ENCODE assay signal across 1 cellular context in the genomic region with DNA sequence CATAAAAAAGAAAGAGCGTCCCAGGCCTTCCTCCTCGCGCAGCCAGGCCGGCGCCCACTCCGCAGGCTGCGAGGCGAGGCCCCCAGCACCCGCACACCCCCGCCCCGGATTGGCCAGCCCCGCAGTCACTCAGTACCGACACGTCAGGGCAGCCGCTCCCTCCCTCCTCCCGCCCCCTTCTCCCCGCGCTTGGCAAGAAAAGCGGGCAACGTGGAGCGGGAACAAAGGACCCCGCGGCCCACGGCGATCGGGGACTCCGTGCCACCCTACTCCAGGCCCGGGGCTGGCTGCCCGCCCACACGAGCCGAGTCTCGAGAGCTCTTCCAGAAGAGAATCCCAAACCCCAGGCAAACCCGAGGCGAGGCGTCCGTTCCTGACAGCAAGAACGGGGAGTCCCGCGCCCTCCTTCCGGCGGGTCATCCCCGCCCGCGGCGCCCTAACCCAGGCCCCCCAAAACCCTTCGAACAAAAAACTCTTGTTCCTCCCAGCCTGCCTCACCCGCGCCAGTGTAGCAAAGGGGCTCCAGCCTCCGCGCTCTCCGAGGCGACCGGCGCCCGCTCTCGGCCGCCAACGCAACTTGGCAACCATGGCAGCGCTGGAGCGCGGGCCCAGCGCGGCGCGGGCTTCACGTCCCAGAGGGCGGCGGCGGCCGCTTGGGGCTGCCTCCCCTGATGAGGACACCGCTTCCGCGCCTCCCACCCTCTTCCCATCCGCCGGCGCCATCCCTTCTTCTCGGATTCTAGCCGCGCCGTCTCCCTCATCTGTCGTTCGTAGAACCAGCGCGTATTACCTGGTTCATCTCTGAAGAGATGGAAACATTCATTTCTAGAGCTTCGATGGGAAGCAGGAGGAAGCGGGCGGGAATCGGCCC.
TF ChIP-seq lines count a peak whose summit lies in the region.

No MANE protein-coding gene starts in this region.

TF ChIP-seq in WTC11, 78 proteins besides CTCF, POLR2A, EP300 and RAD21 (continued from another document):
- TF ChIP-seq, protein P1, sequence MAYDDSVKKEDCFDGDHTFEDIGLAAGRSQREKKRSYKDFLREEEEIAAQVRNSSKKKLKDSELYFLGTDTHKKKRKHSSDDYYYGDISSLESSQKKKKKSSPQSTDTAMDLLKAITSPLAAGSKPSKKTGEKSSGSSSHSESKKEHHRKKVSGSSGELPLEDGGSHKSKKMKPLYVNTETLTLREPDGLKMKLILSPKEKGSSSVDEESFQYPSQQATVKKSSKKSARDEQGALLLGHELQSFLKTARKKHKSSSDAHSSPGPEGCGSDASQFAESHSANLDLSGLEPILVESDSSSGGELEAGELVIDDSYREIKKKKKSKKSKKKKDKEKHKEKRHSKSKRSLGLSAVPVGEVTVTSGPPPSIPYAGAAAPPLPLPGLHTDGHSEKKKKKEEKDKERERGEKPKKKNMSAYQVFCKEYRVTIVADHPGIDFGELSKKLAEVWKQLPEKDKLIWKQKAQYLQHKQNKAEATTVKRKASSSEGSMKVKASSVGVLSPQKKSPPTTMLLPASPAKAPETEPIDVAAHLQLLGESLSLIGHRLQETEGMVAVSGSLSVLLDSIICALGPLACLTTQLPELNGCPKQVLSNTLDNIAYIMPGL (CRISPR knock-in tag; IDR thresholded peaks at IDR 0.05), result peak; percentile 0; the same call in 1 of the 2 replicates
- TF ChIP-seq ELF4 (CRISPR knock-in tag; IDR thresholded peaks at IDR 0.05; ENCODE audit: low read depth) (no peak), ZNF416 (CRISPR knock-in tag; IDR thresholded peaks at IDR 0.05) (no peak), KAT7 (CRISPR knock-in tag; IDR thresholded peaks at IDR 0.05; ENCODE audit: borderline replicate concordance) (peak; percentile 13; the same call in 1 of the 2 replicates), MYBL2 (CRISPR knock-in tag; IDR thresholded peaks at IDR 0.05) (peak; percentile 35; the same call in 1 of the 2 replicates), NFYB (CRISPR knock-in tag; conservative IDR thresholded peaks at IDR 0.05; ENCODE audit: low read depth) (peak; percentile 77), SMAD4 (CRISPR knock-in tag; IDR thresholded peaks at IDR 0.05) (no peak), FOXP1 (CRISPR knock-in tag; IDR thresholded peaks at IDR 0.05; ENCODE audit: borderline replicate concordance) (no peak), ZMAT4 (CRISPR knock-in tag; IDR thresholded peaks at IDR 0.05) (no peak), JUN (CRISPR knock-in tag; IDR thresholded peaks at IDR 0.05) (0 out of 2 replicates have a peak, but pooled peaks have one; percentile 20), GTF2I (CRISPR knock-in tag; conservative IDR thresholded peaks at IDR 0.05) (no peak), ETV6 (CRISPR knock-in tag; IDR thresholded peaks at IDR 0.05) (peak; percentile 21; the same call in 1 of the 2 replicates)
- TF ChIP-seq, protein P2, sequence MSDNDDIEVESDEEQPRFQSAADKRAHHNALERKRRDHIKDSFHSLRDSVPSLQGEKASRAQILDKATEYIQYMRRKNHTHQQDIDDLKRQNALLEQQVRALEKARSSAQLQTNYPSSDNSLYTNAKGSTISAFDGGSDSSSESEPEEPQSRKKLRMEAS (CRISPR knock-in tag; IDR thresholded peaks at IDR 0.05), result 0 out of 2 replicates have a peak, but pooled peaks have one; percentile 20
- TF ChIP-seq, protein P3, sequence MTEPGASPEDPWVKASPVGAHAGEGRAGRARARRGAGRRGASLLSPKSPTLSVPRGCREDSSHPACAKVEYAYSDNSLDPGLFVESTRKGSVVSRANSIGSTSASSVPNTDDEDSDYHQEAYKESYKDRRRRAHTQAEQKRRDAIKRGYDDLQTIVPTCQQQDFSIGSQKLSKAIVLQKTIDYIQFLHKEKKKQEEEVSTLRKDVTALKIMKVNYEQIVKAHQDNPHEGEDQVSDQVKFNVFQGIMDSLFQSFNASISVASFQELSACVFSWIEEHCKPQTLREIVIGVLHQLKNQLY (CRISPR knock-in tag; IDR thresholded peaks at IDR 0.05), result no peak
